8 cellular contexts compared by ENCODE assay signal in genomic region chr12:104288635-104289258, GRCh38. TPM values are rescaled to one million over a fixed set of nuclear protein-coding genes. Genes with fewer than 3 reads are reported as not detected.
DNase-seq lines count a peak whose midpoint lies in the region; ATAC-seq and TF ChIP-seq lines count a peak whose summit lies in the region.

No MANE protein-coding gene starts in this region.

- no peaks in the 10 kb centered on the region for H3K36me3 ChIP-seq in colonic mucosa

- peak overlapping the region; percentile 97 for H3K27ac ChIP-seq in colonic mucosa

- peak; percentile 46 for ATAC-seq in HG03439 (IDR thresholded peaks at IDR 0.05; ENCODE audit: unreplicated experiment)
- peak; percentile 75 for ATAC-seq in left colon

- no peaks in the 10 kb centered on the region for H3K9me3 ChIP-seq in colonic mucosa

- DNase-seq in AG20443 (ENCODE audit: low spot score), result peak; percentile 78
- peak; percentile 92 for DNase-seq in NCI-H510A treated with DMSO at 0.1 percent for 48 hours (lab: John Stamatoyannopoulos, UW)
- peak; percentile 82 for DNase-seq in activated CD4-positive, alpha-beta T cell treated with anti-CD3 and anti-CD28 coated beads for 4 hours
- DNase-seq in colonic mucosa, result peak; percentile 91
- peak; percentile 87 to 89 for DNase-seq in left colon
- DNase-seq in stimulated activated CD4-positive, alpha-beta T cell treated with anti-CD3 and anti-CD28 coated beads, Interleukin-2, amount 100 ng/mL, for 24 hours, result peak; percentile 85 to 86

- H3K27me3 ChIP-seq in colonic mucosa, result no peaks in the 10 kb centered on the region

- peak overlapping the region; percentile 56 to 97 for H3K9ac ChIP-seq in colonic mucosa (ENCODE audit: low read depth in 2 of 2, low read length in 2 of 2)

- TF ChIP-seq CTCF in colonic mucosa (IDR thresholded peaks at IDR 0.05), result no peak

- H3K4me1 ChIP-seq in colonic mucosa, result peaks cover 7% of the 10 kb centered on the region

- peak; percentile 86 for TF ChIP-seq POLR2A in GM19193 (IDR thresholded peaks at IDR 0.05; ENCODE audit: extremely low read depth, insufficient read depth, insufficient read length)

- H3K4me3 ChIP-seq in colonic mucosa, result peak overlapping the region; percentile 55

- intact Hi-C loops in colonic mucosa (cut with DNase I) (no loop called here), left colon (cut with DNase I, micrococcal nuclease) (no loop called here)

RNA-seq across cellular contexts. Expression of gene EID3, which starts 14.8 kb away (rescaled TPM):
- total RNA-seq in colonic mucosa, result 1 to 10 TPM in 1 of 2 donors, under 1 TPM in 1; 0.98 to 2.5 TPM
- 1 to 10 TPM; 2.4 to 2.5 TPM for total RNA-seq in left colon

Comparison
In these comparisons a context has a peak if more than half of its experiments do, and no peak if none do; other contexts are left out.
1. Peak in every context shown above with its lines: DNase-seq, ATAC-seq, H3K4me3 ChIP-seq and H3K27ac ChIP-seq.